18 cellular contexts compared by ENCODE assay signal in the genomic region with DNA sequence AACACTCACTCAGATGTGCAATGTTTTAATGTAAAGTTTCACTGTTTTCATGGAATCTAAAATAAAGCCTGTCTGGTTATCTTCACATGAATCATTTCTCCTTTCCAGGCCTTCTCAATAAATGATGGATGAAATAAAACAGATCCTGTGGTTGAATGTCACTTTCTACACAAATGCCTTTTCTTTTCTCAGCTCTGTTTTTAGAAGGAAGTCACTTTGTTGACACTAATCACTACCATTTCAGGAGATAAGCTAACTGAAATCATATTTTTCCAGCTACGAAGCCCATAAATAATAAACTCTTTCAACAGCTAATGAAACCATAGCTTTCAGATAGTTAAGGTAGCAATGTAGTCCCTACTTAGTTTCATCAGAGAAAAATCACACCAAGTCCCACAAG. TPM values are rescaled to one million over a fixed set of nuclear protein-coding genes. Genes with fewer than 3 reads are reported as not detected.
A peak's percentile ranks its signal among the peaks of the same experiment; 100 is the strongest.
DNase-seq lines count a peak whose midpoint lies in the region; ATAC-seq lines count a peak whose summit lies in the region.
"Had no signal": no experiment of that assay in that cellular context is flagged by ENCODE, and none has a peak within 500 bp of the region (broad histone marks: within the 10 kb centered on the region; RNA-seq: fewer than 3 reads in every experiment).

No MANE protein-coding gene starts in this region.

- H3K27ac Mint-ChIP-seq in activated T-cell treated with anti-CD3 and anti-CD28 coated beads, Interleukin-2, amount 50 U/mL, for 72 hours: peak overlapping the region; percentile 13
- peak overlapping the region; percentile 40 for H3K27ac Mint-ChIP-seq in activated T-helper 17 cell treated with anti-CD3 and anti-CD28 coated beads, Interleukin-2, amount 50 U/mL, for 72 hours
- peak overlapping the region; percentile 10 for H3K27ac Mint-ChIP-seq in memory B cell
- peak overlapping the region; percentile 7 for H3K27ac Mint-ChIP-seq in stimulated activated naive B cell treated with anti-CD40 and anti-IgM and Interleukin-4, amounts not matched to agents 10 μg/mL and 1 μg/mL and 100 μg/mL, for 72 hours

- H3K4me3 Mint-ChIP-seq in activated T-cell treated with anti-CD3 and anti-CD28 coated beads, Interleukin-2, amount 50 U/mL, for 72 hours: no peak overlapping the region
- H3K4me3 Mint-ChIP-seq in activated T-helper 17 cell treated with anti-CD3 and anti-CD28 coated beads, Interleukin-2, amount 50 U/mL, for 72 hours: no peak overlapping the region
- no peak overlapping the region for H3K4me3 Mint-ChIP-seq in memory B cell
- no peak overlapping the region for H3K4me3 Mint-ChIP-seq in stimulated activated naive B cell treated with anti-CD40 and anti-IgM and Interleukin-4, amounts not matched to agents 10 μg/mL and 1 μg/mL and 100 μg/mL, for 72 hours

- H3K36me3 Mint-ChIP-seq in activated T-cell treated with anti-CD3 and anti-CD28 coated beads, Interleukin-2, amount 50 U/mL, for 72 hours (ENCODE audit: insufficient read depth in 2 of 2): peaks cover 3 to 8% of the 10 kb centered on the region in 2 donors
- H3K36me3 Mint-ChIP-seq in activated T-helper 17 cell treated with anti-CD3 and anti-CD28 coated beads, Interleukin-2, amount 50 U/mL, for 72 hours (ENCODE audit: low read depth): peaks cover 91% of the 10 kb centered on the region
- H3K36me3 Mint-ChIP-seq in memory B cell: peaks cover 10% of the 10 kb centered on the region
- peaks cover 42 to 43% of the 10 kb centered on the region in 2 donors for H3K36me3 Mint-ChIP-seq in stimulated activated naive B cell treated with anti-CD40 and anti-IgM and Interleukin-4, amounts not matched to agents 10 μg/mL and 1 μg/mL and 100 μg/mL, for 72 hours

- no peak for DNase-seq in activated T-cell treated with anti-CD3 and anti-CD28 coated beads, Interleukin-2, amount 50 U/mL, for 72 hours
- DNase-seq in activated T-cell treated with anti-CD3 and anti-CD28 coated beads, Interleukin-2, amount 50 U/mL, for 48 hours: no peak
- DNase-seq in memory B cell (ENCODE audit: low spot score in 2 of 2): no peak
- no peak for DNase-seq in stimulated activated naive B cell treated with anti-CD40 and anti-IgM and Interleukin-4, amounts not matched to agents 10 μg/mL and 1 μg/mL and 100 μg/mL, for 72 hours
- no peak for DNase-seq in effector CD4-positive, alpha-beta T cell
- DNase-seq: DMS153, DND-41, NCI-H1048, NCI-H1417, NCI-H1694, NCI-H2029 treated with DMSO at 0.1 percent for 48 hours, NCI-H526 treated with DMSO at 0.1 percent for 48 hours, SHP77 treated with DMSO at 0.1 percent for 48 hours had no signal

- ATAC-seq in activated T-cell treated with anti-CD3 and anti-CD28 coated beads, Interleukin-2, amount 50 U/mL, for 72 hours (replicated peaks in 1 of 2): no peak
- no peak for ATAC-seq in activated T-helper 17 cell treated with anti-CD3 and anti-CD28 coated beads, Interleukin-2, amount 50 U/mL, for 72 hours (replicated peaks)
- ATAC-seq in memory B cell (ENCODE audit: low read depth): no peak
- ATAC-seq in stimulated activated naive B cell treated with anti-CD40 and anti-IgM and Interleukin-4, amounts not matched to agents 10 μg/mL and 1 μg/mL and 100 μg/mL, for 72 hours (replicated peaks): no peak
- no peak for ATAC-seq in GM18858 (IDR thresholded peaks at IDR 0.05; ENCODE audit: unreplicated experiment)
- ATAC-seq in GM21528 (IDR thresholded peaks at IDR 0.05; ENCODE audit: low FRiP score, unreplicated experiment): no peak
- ATAC-seq: HCT116, Panc1 had no signal

- H3K9me3 Mint-ChIP-seq in activated T-cell treated with anti-CD3 and anti-CD28 coated beads, Interleukin-2, amount 50 U/mL, for 72 hours: no peaks in the 10 kb centered on the region
- H3K9me3 Mint-ChIP-seq in activated T-helper 17 cell treated with anti-CD3 and anti-CD28 coated beads, Interleukin-2, amount 50 U/mL, for 72 hours: no peaks in the 10 kb centered on the region
- no peaks in the 10 kb centered on the region for H3K9me3 Mint-ChIP-seq in memory B cell
- no peaks in the 10 kb centered on the region for H3K9me3 Mint-ChIP-seq in stimulated activated naive B cell treated with anti-CD40 and anti-IgM and Interleukin-4, amounts not matched to agents 10 μg/mL and 1 μg/mL and 100 μg/mL, for 72 hours

- peaks cover 6% of the 10 kb centered on the region for H3K4me1 Mint-ChIP-seq in activated T-cell treated with anti-CD3 and anti-CD28 coated beads, Interleukin-2, amount 50 U/mL, for 72 hours (ENCODE audit: low read depth)
- peaks cover 5% of the 10 kb centered on the region for H3K4me1 Mint-ChIP-seq in activated T-helper 17 cell treated with anti-CD3 and anti-CD28 coated beads, Interleukin-2, amount 50 U/mL, for 72 hours
- no peaks in the 10 kb centered on the region for H3K4me1 Mint-ChIP-seq in memory B cell
- H3K4me1 Mint-ChIP-seq in stimulated activated naive B cell treated with anti-CD40 and anti-IgM and Interleukin-4, amounts not matched to agents 10 μg/mL and 1 μg/mL and 100 μg/mL, for 72 hours: peaks cover 5 to 19% of the 10 kb centered on the region in 2 donors

- no peaks in the 10 kb centered on the region for H3K27me3 Mint-ChIP-seq in activated T-cell treated with anti-CD3 and anti-CD28 coated beads, Interleukin-2, amount 50 U/mL, for 72 hours (ENCODE audit: low read depth)
- no peaks in the 10 kb centered on the region for H3K27me3 Mint-ChIP-seq in activated T-helper 17 cell treated with anti-CD3 and anti-CD28 coated beads, Interleukin-2, amount 50 U/mL, for 72 hours
- no peaks in the 10 kb centered on the region for H3K27me3 Mint-ChIP-seq in memory B cell
- no peaks in the 10 kb centered on the region for H3K27me3 Mint-ChIP-seq in stimulated activated naive B cell treated with anti-CD40 and anti-IgM and Interleukin-4, amounts not matched to agents 10 μg/mL and 1 μg/mL and 100 μg/mL, for 72 hours

RNA-seq across cellular contexts. Expression of a gene that starts 17.9 kb away (rescaled TPM):
- total RNA-seq in activated T-cell treated with anti-CD3 and anti-CD28 coated beads, Interleukin-2, amount 50 U/mL, for 72 hours: 100 to 1,000 TPM; 548 to 602 TPM
- 100 to 1,000 TPM; 489 to 772 TPM for total RNA-seq in activated T-helper 17 cell treated with anti-CD3 and anti-CD28 coated beads, Interleukin-2, amount 50 U/mL, for 72 hours

RNA-seq across cellular contexts. Expression of a gene that starts 30.8 kb away (rescaled TPM):
- total RNA-seq in activated T-cell treated with anti-CD3 and anti-CD28 coated beads, Interleukin-2, amount 50 U/mL, for 72 hours: 10 to 100 TPM; 88.2 to 96.0 TPM
- total RNA-seq in activated T-helper 17 cell treated with anti-CD3 and anti-CD28 coated beads, Interleukin-2, amount 50 U/mL, for 72 hours: 100 to 1,000 TPM; 107 to 348 TPM
